8 cellular contexts compared by ENCODE assay signal in genomic region chr2:135531231-135532197, GRCh38. TPM values are rescaled to one million over a fixed set of nuclear protein-coding genes. Genes with fewer than 3 reads are reported as not detected.
DNase-seq lines count a peak whose midpoint lies in the region; ATAC-seq and TF ChIP-seq lines count a peak whose summit lies in the region.

R3HDM1 (plus strand) TSS chr2:135531484; CDS start chr2:135604846, 73,362 bp downstream.

- H2AFZ ChIP-seq in Karpas-422 (ENCODE audit: low read length) = peak within 1 kb of the TSS; percentile 75; the same call in 1 of the 2 replicates

- 0 out of 2 replicates have a peak, but pooled peaks cover 3% of the 10 kb centered on the region for H4K20me1 ChIP-seq in Karpas-422 (ENCODE audit: insufficient read depth, low read depth, low read length)

- H3K4me3 ChIP-seq in Karpas-422 (ENCODE audit: low read length) = peak within 1 kb of the TSS; percentile 91
- peak within 1 kb of the TSS; percentile 71 to 95 (median 86) for H3K4me3 ChIP-seq in esophagus squamous epithelium

- TF ChIP-seq CTCF in esophagus squamous epithelium (IDR thresholded peaks at IDR 0.05) = peak in 1 of 6 experiments; percentile 7

- peak within 1 kb of the TSS; percentile 91 for H3K4me2 ChIP-seq in Karpas-422 (ENCODE audit: low read depth, low read length, poor library complexity, severe bottlenecking)

- peak within 1 kb of the TSS; percentile 94 for H3K9ac ChIP-seq in Karpas-422 (ENCODE audit: low read length)

- peak within 1 kb of the TSS; percentile 90 for H3K27ac ChIP-seq in Karpas-422 (ENCODE audit: low read length)
- H3K27ac ChIP-seq in esophagus squamous epithelium = peak within 1 kb of the TSS; percentile 83 to 97 (median 94)

- H3K27me3 ChIP-seq in Karpas-422 (ENCODE audit: low read length) = no peaks in the 10 kb centered on the region
- H3K27me3 ChIP-seq in esophagus squamous epithelium = no peaks in the 10 kb centered on the region

- H3K4me1 ChIP-seq in Karpas-422 (ENCODE audit: low read length) (peaks cover 40% of the 10 kb centered on the region), esophagus squamous epithelium (peaks cover 0 to 30% (median 7%) of the 10 kb centered on the region in 3 donors)

- peaks cover 87% of the 10 kb centered on the region for H3K79me2 ChIP-seq in Karpas-422 (ENCODE audit: low read length)

- no peaks in the 10 kb centered on the region for H3K9me3 ChIP-seq in Karpas-422 (ENCODE audit: low read length)
- H3K9me3 ChIP-seq in esophagus squamous epithelium = no peaks in the 10 kb centered on the region

- H3K9me2 ChIP-seq in Karpas-422 (replicated peaks; ENCODE audit: insufficient read depth, low read length) = no peaks in the 10 kb centered on the region

- H3K36me3 ChIP-seq in Karpas-422 (ENCODE audit: insufficient read depth, low read length) (peaks cover 20% of the 10 kb centered on the region; the same call in 1 of the 2 replicates), esophagus squamous epithelium (no peaks in the 10 kb centered on the region)

- intact Hi-C loops in esophagus squamous epithelium (cut with DNase I) = no loop called here

- DNase-seq in Daoy (ENCODE audit: low read depth) = peak; percentile 98
- peak; percentile 100 for DNase-seq in Karpas-422
- peak; percentile 100 for DNase-seq in RKO (ENCODE audit: low spot score)
- DNase-seq in activated T-helper 1 cell treated with Interleukin-2 at 50 U/mL for 16 hours (ENCODE audit: low read depth) = peak; percentile 85
- DNase-seq in esophagus squamous epithelium (lab: John Stamatoyannopoulos, UW) = peak; percentile 97
- DNase-seq in myocyte (ENCODE audit: low read depth) = peak; percentile 100
- DNase-seq in stimulated activated CD8-positive, alpha-beta memory T cell treated with anti-CD3 and anti-CD28 coated beads, Interleukin-7, amount 100 ng/mL, for 48 hours (ENCODE audit: extremely low read depth in 1 of 2, low read depth in 1 of 2) = peak; percentile 83 to 94

- peak in 1 of 4 donors; percentile 33 for TF ChIP-seq POLR2A in esophagus squamous epithelium (IDR thresholded peaks at IDR 0.05)

- ATAC-seq in GM21825 (IDR thresholded peaks at IDR 0.05; ENCODE audit: unreplicated experiment) = peak; percentile 78

- WGBS in esophagus squamous epithelium, 2 donors = 0 to 2% methylated on average over 21 to 22 of the region's 75 CpGs

RNA-seq across cellular contexts. Expression of gene R3HDM1, which starts in this region (rescaled TPM):
- total RNA-seq in Daoy (2014; rRNA removed; shearing (Covaris generic)) = 3.8 and 6.6 TPM in 2 replicates
- total RNA-seq in Karpas-422 (2014; rRNA removed; shearing (Covaris generic); ENCODE audit: low replicate concordance) = 42.7 and 69.4 TPM in 2 replicates
- total RNA-seq in esophagus squamous epithelium = 10 to 100 TPM; 13.4 to 23.8 (median 20.1) TPM
- total RNA-seq in myocyte = 8.8 and 9.9 TPM in 2 replicates
- polyA plus RNA-seq in myocyte (2012) = 14.9 TPM

Comparison
In these comparisons a context has a peak if more than half of its experiments do, and no peak if none do; other contexts are left out.
1. Peak in every context shown above with its lines: DNase-seq, ATAC-seq, H3K4me3 ChIP-seq and H3K27ac ChIP-seq.